2 cellular contexts compared by ENCODE assay signal in genomic region chr2:97935719-97936161, GRCh38.
TF ChIP-seq lines count a peak whose summit lies in the region.

No MANE protein-coding gene starts in this region.

TF ChIP-seq in HCT116, 20 proteins besides CTCF, POLR2A, EP300 and RAD21 (continued from another document):
- TF ChIP-seq ZFX (IDR thresholded peaks at IDR 0.05) (no peak), ZNF274 (IDR thresholded peaks at IDR 0.05; ENCODE audit: low read depth, low read length) (no peak), EGR1 (IDR thresholded peaks at IDR 0.05; ENCODE audit: low read depth) (no peak), SIN3A (IDR thresholded peaks at IDR 0.05; ENCODE audit: low read depth) (no peak), JUND (IDR thresholded peaks at IDR 0.05) (no peak; the same call in 1 of the 2 replicates), TCF7L2 (IDR thresholded peaks at IDR 0.05; ENCODE audit: borderline replicate concordance, extremely low read depth, insufficient read depth, insufficient read length) (no peak), YY1 (IDR thresholded peaks at IDR 0.05; ENCODE audit: extremely low read depth, insufficient replicate concordance, low read depth, low read length) (no peak), POLR2AphosphoS5 (IDR thresholded peaks at IDR 0.05; ENCODE audit: low read depth, low read length) (no peak), ATF3 (IDR thresholded peaks at IDR 0.05) (no peak)

TF ChIP-seq in HepG2, 621 proteins besides CTCF, POLR2A, EP300 and RAD21 (continued from another document):
- TF ChIP-seq ZNF17 (CRISPR knock-in tag; IDR thresholded peaks at IDR 0.05) (no peak), BCL6 (CRISPR knock-in tag; IDR thresholded peaks at IDR 0.05) (peak; percentile 90), ZNF292 (CRISPR knock-in tag; IDR thresholded peaks at IDR 0.05; ENCODE audit: borderline replicate concordance, low read depth) (peak; percentile 70; the same call in 1 of the 2 replicates)
